In genomic region chr10:94500063-94500462, GRCh38 we compare ENCODE assay signal across 11 cellular contexts. TPM values are rescaled to one million over a fixed set of nuclear protein-coding genes. Genes with fewer than 3 reads are reported as not detected.
DNase-seq lines count a peak whose midpoint lies in the region; ATAC-seq, FAIRE-seq and TF ChIP-seq lines count a peak whose summit lies in the region.
"Had no signal": no experiment of that assay in that cellular context is flagged by ENCODE, and none has a peak within 500 bp of the region (broad histone marks: within the 10 kb centered on the region; RNA-seq: fewer than 3 reads in every experiment).

No MANE protein-coding gene starts in this region.

- TF ChIP-seq POLR2A in K562 (conservative IDR thresholded peaks at IDR 0.05) = no peak

- in situ Hi-C loops in K562 (cut with MboI) = no loop called here

- no peak for TF ChIP-seq EP300 in K562 (IDR thresholded peaks at IDR 0.05; ENCODE audit: low read length)

- peak; percentile 20 to 47 (median 41); a peak in 3 of 6 replicates for TF ChIP-seq CTCF in K562 (IDR thresholded peaks at IDR 0.05 in 2 of 3, conservative IDR thresholded peaks at IDR 0.05 in 1 of 3; ENCODE audit: insufficient read depth in 2 of 3, low read depth in 1 of 3, low read length in 3 of 3)
- TF ChIP-seq CTCF in liver (IDR thresholded peaks at IDR 0.05; ENCODE audit: low read depth, low read length, missing input control) = peak; percentile 26

- TF ChIP-seq RAD21 in K562 (CRISPR knock-in tag; conservative IDR thresholded peaks at IDR 0.05 in 1 of 2, IDR thresholded peaks at IDR 0.05 in 1 of 2) (peak in 1 of 2 experiments; percentile 35; a peak in 2 of 4 replicates), liver (IDR thresholded peaks at IDR 0.05) (peak; percentile 51 to 78)

- H3K4me1 ChIP-seq in K562 (replicated peaks in 1 of 2; ENCODE audit: control insufficient read depth in 2 of 2, insufficient read depth in 2 of 2, low read length in 2 of 2) = no peaks in the 10 kb centered on the region
- H3K4me1 ChIP-seq in liver (ENCODE audit: control insufficient read depth in 4 of 4, insufficient read depth in 4 of 4, low read length in 3 of 4) = no peaks in the 10 kb centered on the region
- H3K4me1 ChIP-seq in aorta (ENCODE audit: control insufficient read depth in 1 of 2, insufficient read depth in 2 of 2, low read length in 2 of 2) = no peaks in the 10 kb centered on the region
- H3K4me1 ChIP-seq: pancreas had no signal

- CTCF ChIA-PET in K562 (lab: Yijun Ruan, JAX; ENCODE audit: low intra/inter-chr PET ratio) = no interaction called here

- intact Hi-C loops in K562 (cut with micrococcal nuclease) = no loop called here
- intact Hi-C loops in aorta (cut with DNase I) = no loop called here

- ATAC-seq in K562 (peak; percentile 63; the same call in 1 of the 3 replicates), aorta (ENCODE audit: low FRiP score) (no peak), GM21367 (IDR thresholded peaks at IDR 0.05; ENCODE audit: unreplicated experiment) (no peak)
- ATAC-seq: pancreas had no signal

- POLR2A ChIA-PET in K562 (lab: Yijun Ruan, JAX) = no interaction called here

- H3K9me3 ChIP-seq in K562 (replicated peaks; ENCODE audit: control insufficient read depth, insufficient read depth, low read depth, low read length) (no peaks in the 10 kb centered on the region), liver (ENCODE audit: control insufficient read depth in 4 of 4, low read length in 3 of 4) (no peaks in the 10 kb centered on the region), aorta (ENCODE audit: control insufficient read depth, low read length) (no peaks in the 10 kb centered on the region)
- H3K9me3 ChIP-seq: pancreas had no signal

- H3K36me3 ChIP-seq in K562 (ENCODE audit: control insufficient read depth, insufficient read depth, low read length) (no peaks in the 10 kb centered on the region), liver (ENCODE audit: control insufficient read depth in 4 of 4, insufficient read depth in 3 of 4, low read depth in 1 of 4, low read length in 3 of 4) (peaks cover 0 to 2% (median 0%) of the 10 kb centered on the region in 4 donors), aorta (ENCODE audit: control insufficient read depth in 1 of 2, insufficient read depth in 2 of 2, low read length in 1 of 2) (no peaks in the 10 kb centered on the region)
- H3K36me3 ChIP-seq: pancreas had no signal

- no peaks in the 10 kb centered on the region for H3K27me3 ChIP-seq in K562 (ENCODE audit: control insufficient read depth in 2 of 2, insufficient read depth in 2 of 2, low read length in 2 of 2)
- no peaks in the 10 kb centered on the region for H3K27me3 ChIP-seq in liver (ENCODE audit: control insufficient read depth in 4 of 4, insufficient read depth in 4 of 4, low read length in 3 of 4)
- no peaks in the 10 kb centered on the region for H3K27me3 ChIP-seq in aorta (ENCODE audit: control insufficient read depth in 1 of 2, insufficient read depth in 2 of 2, low read length in 1 of 2)
- H3K27me3 ChIP-seq: pancreas had no signal

- WGBS in K562 (ENCODE audit: insufficient coverage, low coverage, missing lambda C conversion rate) = 67% methylated on average over 4 of the region's 5 CpGs
- 81% methylated on average over 5 of the region's 5 CpGs for WGBS in liver
- WGBS in aorta, 2 donors = 55 to 60% methylated on average over 5 of the region's 5 CpGs

- peak; percentile 65 for FAIRE-seq in K562 (lab: Jason Lieb, UNC)
- FAIRE-seq: GM12891 had no signal

- no peaks in the 10 kb centered on the region for H4K20me1 ChIP-seq in K562 (replicated peaks; ENCODE audit: control insufficient read depth, insufficient read depth, low read length)

- BruUV-seq in K562 (replicated peaks; lab: Mats Ljungman, UMichigan) = no TSS peak

- no peak overlapping the region for H2AFZ ChIP-seq in K562 (ENCODE audit: low read depth, low read length)

- H3K27ac ChIP-seq in K562 (ENCODE audit: extremely low read depth, low read depth, low read length) (no peak overlapping the region), liver (ENCODE audit: low read depth in 1 of 2, low read length in 2 of 2) (no peak overlapping the region), aorta (ENCODE audit: low read depth in 1 of 2, low read length in 2 of 2) (no peak overlapping the region)
- H3K27ac ChIP-seq: pancreas had no signal

- no peak overlapping the region for H3K9ac ChIP-seq in K562 (ENCODE audit: insufficient read depth in 1 of 2, low read depth in 2 of 2, low read length in 2 of 2)
- H3K9ac ChIP-seq in liver (ENCODE audit: low read depth in 1 of 2, low read length in 2 of 2) = no peak overlapping the region

- no peaks in the 10 kb centered on the region for H3K79me2 ChIP-seq in K562 (ENCODE audit: control insufficient read depth, insufficient read depth, low read length)

- H3K4me2 ChIP-seq in K562 (ENCODE audit: insufficient read depth, low read length) = no peak overlapping the region

- H3K4me3 ChIP-seq in K562 (no peak overlapping the region), liver (ENCODE audit: low read depth in 1 of 3, low read length in 3 of 3) (no peak overlapping the region), aorta (ENCODE audit: low read length in 2 of 2) (no peak overlapping the region)
- H3K4me3 ChIP-seq: pancreas had no signal

- peak; percentile 17 for DNase-seq in D341Med (ENCODE audit: low spot score)
- DNase-seq in HT-29 (ENCODE audit: low spot score) = peak; percentile 22
- DNase-seq in K562 (ENCODE audit: extremely low read depth in 1 of 4, low spot score in 3 of 4) = peak in 1 of 4 experiments; percentile 22
- no peak for DNase-seq in NCI-H1930 (lab: John Stamatoyannopoulos, UW)
- no peak for DNase-seq in SW480 (ENCODE audit: low spot score)
- DNase-seq in aorta = no peak
- DNase-seq: activated naive CD4-positive, alpha-beta T cell; pancreas had no signal

- H3K9me1 ChIP-seq in K562 (ENCODE audit: control insufficient read depth, insufficient read depth, low read length) = no peaks in the 10 kb centered on the region

TF ChIP-seq in K562, 482 proteins besides CTCF, POLR2A, EP300 and RAD21:
- TF ChIP-seq ZKSCAN1 (IDR thresholded peaks at IDR 0.05; ENCODE audit: low read depth, low read length) = no peak
- no peak for TF ChIP-seq NBN (IDR thresholded peaks at IDR 0.05; ENCODE audit: low read depth)
- TF ChIP-seq ZNF445 (CRISPR knock-in tag; IDR thresholded peaks at IDR 0.05; ENCODE audit: low read depth) = no peak

TF ChIP-seq in liver, 16 proteins besides CTCF, POLR2A, EP300 and RAD21 (continues in another document):
- no peak for TF ChIP-seq RXRA (IDR thresholded peaks at IDR 0.05)
- no peak for TF ChIP-seq JUND (IDR thresholded peaks at IDR 0.05)
- no peak for TF ChIP-seq FOXA2 (IDR thresholded peaks at IDR 0.05)
- TF ChIP-seq NR2F2 (IDR thresholded peaks at IDR 0.05) = no peak
- no peak for TF ChIP-seq SP1 (IDR thresholded peaks at IDR 0.05)
- TF ChIP-seq EGR1 (IDR thresholded peaks at IDR 0.05; ENCODE audit: low read depth in 2 of 2) = no peak
- TF ChIP-seq GABPA (IDR thresholded peaks at IDR 0.05 in 1 of 2, conservative IDR thresholded peaks at IDR 0.05 in 1 of 2) = no peak
- no peak for TF ChIP-seq MAX (IDR thresholded peaks at IDR 0.05)
- TF ChIP-seq ATF3 (IDR thresholded peaks at IDR 0.05) = no peak

RNA-seq across cellular contexts. Expression of gene HELLS, which starts 45.5 kb away (rescaled TPM):
- 108 and 111 TPM in 2 replicates for total RNA-seq in HT-29 (2014; rRNA removed; shearing (Covaris generic))
- total RNA-seq in K562 (2011; cell fraction: chromatin; rRNA removed; ENCODE audit: low replicate concordance) = 77.0 and 189 TPM in 2 replicates
- total RNA-seq in K562 (2011; cell fraction: nucleolus; rRNA removed) = 33.5 and 57.8 TPM in 2 replicates
- total RNA-seq in K562 (2011; cell fraction: nucleoplasm; rRNA removed) = 110 and 174 TPM in 2 replicates
- total RNA-seq in K562 (2014; rRNA removed) = 28.6 and 39.9 TPM in 2 replicates
- total RNA-seq in K562 (2014; rRNA removed; fragmentation: Illumina TruSeq; extraction: Trizol) = 52.1 and 55.5 TPM in 2 replicates
- 43.7 and 46.3 TPM in 2 replicates for total RNA-seq in K562 (2015; rRNA removed; fragmentation: Illumina TruSeq; extraction: Trizol)
- total RNA-seq in K562 (2021) = 40.8 and 45.7 TPM in 2 replicates
- 19.6 and 24.7 TPM in 2 replicates for polyA plus RNA-seq in K562 (2011; rRNA removed)
- polyA plus RNA-seq in K562 (2011; cell fraction: cytosol; rRNA removed) = 8.1 and 14.9 TPM in 2 replicates
- 26.8 and 29.4 TPM in 2 replicates for polyA plus RNA-seq in K562 (2011; cell fraction: nucleus; rRNA removed)
- 8.1 and 11.8 TPM in 2 replicates for polyA plus RNA-seq in K562 (2012)
- polyA plus RNA-seq in K562 (2014; fragmentation: Illumina TruSeq; extraction: Trizol) = 14.3 and 15.4 TPM in 2 replicates
- polyA plus RNA-seq in K562 (2014; fragmentation: Nextera tagmentation; extraction: Ambion mirVana) = 10 to 100 TPM in 1 of 2 experiments, 1 to 10 TPM in 1; 8.8 to 12.1 TPM
- polyA plus RNA-seq in K562 (2014; rRNA removed) = 23.9 and 24.5 TPM in 2 replicates
- 38.9 and 46.0 TPM in 2 replicates for polyA minus RNA-seq in K562 (2011; rRNA and poly(A)+ RNA removed)
- 20.0 and 23.8 TPM in 2 replicates for polyA minus RNA-seq in K562 (2011; cell fraction: cytosol; rRNA and poly(A)+ RNA removed)
- polyA minus RNA-seq in K562 (2011; cell fraction: nucleus; rRNA and poly(A)+ RNA removed) = 33.5 and 38.9 TPM in 2 replicates
- 10 to 100 TPM in 1 of 2 donors, 1 to 10 TPM in 1; 2.0 to 56.4 TPM for total RNA-seq in liver
- polyA plus RNA-seq in liver = 1 to 10 TPM; 1.2 to 1.6 TPM
- total RNA-seq in aorta = 10 to 100 TPM in 1 of 2 donors, 1 to 10 TPM in 1; 3.7 to 10.8 TPM
- polyA plus RNA-seq in aorta = 1 to 10 TPM in 1 of 2 donors, under 1 TPM in 1; 0.88 to 1.1 TPM

Comparison
In these comparisons a context has a peak if more than half of its experiments do, and no peak if none do; other contexts are left out.
1. DNase-seq: peak in D341Med (single experiment) and HT-29 (single experiment); none in NCI-H1930 (0 of 2), SW480 (single experiment) and aorta (0 of 2).